14 cellular contexts compared by ENCODE assay signal in genomic region chr18:79971211-79971952, GRCh38.
DNase-seq lines count a peak whose midpoint lies in the region; ATAC-seq and TF ChIP-seq lines count a peak whose summit lies in the region.
"Had no signal": no experiment of that assay in that cellular context is flagged by ENCODE, and none has a peak within 500 bp of the region (broad histone marks: within the 10 kb centered on the region; RNA-seq: fewer than 3 reads in every experiment).

No MANE protein-coding gene starts in this region.

- no peaks in the 10 kb centered on the region for H3K9me3 Mint-ChIP-seq in stimulated activated naive CD8-positive, alpha-beta T cell treated with anti-CD3 and anti-CD28 coated beads, Interleukin-15, Interleukin-2, amounts not matched to agents 100 ng/mL and 50 ng/mL, for 24 hours
- no peaks in the 10 kb centered on the region for H3K9me3 Mint-ChIP-seq in memory B cell
- H3K9me3 Mint-ChIP-seq in stimulated activated naive CD8-positive, alpha-beta T cell treated with anti-CD3 and anti-CD28 coated beads, Interleukin-15, amount 100 ng/mL, for 72 hours, result no peaks in the 10 kb centered on the region
- H3K9me3 Mint-ChIP-seq: CD4-positive, alpha-beta T cell had no signal

- TF ChIP-seq CTCF in VCaP (conservative IDR thresholded peaks at IDR 0.05), result no peak

- ATAC-seq in stimulated activated naive CD8-positive, alpha-beta T cell treated with anti-CD3 and anti-CD28 coated beads, Interleukin-15, Interleukin-2, amounts not matched to agents 100 U/mL and 50 U/mL, for 24 hours, result no peak
- no peak for ATAC-seq in memory B cell (ENCODE audit: low read depth)
- no peak for ATAC-seq in stimulated activated naive CD8-positive, alpha-beta T cell treated with anti-CD3 and anti-CD28 coated beads, Interleukin-15, amount 100 ng/mL, for 72 hours

- peaks cover 56% of the 10 kb centered on the region for H3K36me3 Mint-ChIP-seq in stimulated activated naive CD8-positive, alpha-beta T cell treated with anti-CD3 and anti-CD28 coated beads, Interleukin-15, Interleukin-2, amounts not matched to agents 100 ng/mL and 50 ng/mL, for 24 hours (ENCODE audit: low read depth)
- peaks cover 29% of the 10 kb centered on the region for H3K36me3 Mint-ChIP-seq in memory B cell

- H3K4me3 Mint-ChIP-seq in stimulated activated naive CD8-positive, alpha-beta T cell treated with anti-CD3 and anti-CD28 coated beads, Interleukin-15, Interleukin-2, amounts not matched to agents 100 ng/mL and 50 ng/mL, for 24 hours, result no peak overlapping the region
- H3K4me3 Mint-ChIP-seq in memory B cell, result no peak overlapping the region
- no peak overlapping the region for H3K4me3 Mint-ChIP-seq in stimulated activated naive CD8-positive, alpha-beta T cell treated with anti-CD3 and anti-CD28 coated beads, Interleukin-15, amount 100 ng/mL, for 72 hours
- H3K4me3 Mint-ChIP-seq: B cell; CD4-positive, alpha-beta T cell had no signal

- H3K27ac Mint-ChIP-seq in stimulated activated naive CD8-positive, alpha-beta T cell treated with anti-CD3 and anti-CD28 coated beads, Interleukin-15, Interleukin-2, amounts not matched to agents 100 ng/mL and 50 ng/mL, for 24 hours, result peak overlapping the region; percentile 24
- H3K27ac Mint-ChIP-seq in memory B cell, result peak overlapping the region; percentile 41
- H3K27ac Mint-ChIP-seq in stimulated activated naive CD8-positive, alpha-beta T cell treated with anti-CD3 and anti-CD28 coated beads, Interleukin-15, amount 100 ng/mL, for 72 hours, result peak overlapping the region; percentile 14 to 45
- H3K27ac Mint-ChIP-seq: B cell; CD4-positive, alpha-beta T cell had no signal

- no peaks in the 10 kb centered on the region for H3K27me3 Mint-ChIP-seq in stimulated activated naive CD8-positive, alpha-beta T cell treated with anti-CD3 and anti-CD28 coated beads, Interleukin-15, Interleukin-2, amounts not matched to agents 100 ng/mL and 50 ng/mL, for 24 hours
- no peaks in the 10 kb centered on the region for H3K27me3 Mint-ChIP-seq in memory B cell
- H3K27me3 Mint-ChIP-seq in stimulated activated naive CD8-positive, alpha-beta T cell treated with anti-CD3 and anti-CD28 coated beads, Interleukin-15, amount 100 ng/mL, for 72 hours, result no peaks in the 10 kb centered on the region
- H3K27me3 Mint-ChIP-seq: B cell; CD4-positive, alpha-beta T cell had no signal

- H3K4me1 Mint-ChIP-seq in stimulated activated naive CD8-positive, alpha-beta T cell treated with anti-CD3 and anti-CD28 coated beads, Interleukin-15, Interleukin-2, amounts not matched to agents 100 ng/mL and 50 ng/mL, for 24 hours (ENCODE audit: low read depth), result peaks cover 7% of the 10 kb centered on the region
- peaks cover 3% of the 10 kb centered on the region for H3K4me1 Mint-ChIP-seq in memory B cell
- H3K4me1 Mint-ChIP-seq in stimulated activated naive CD8-positive, alpha-beta T cell treated with anti-CD3 and anti-CD28 coated beads, Interleukin-15, amount 100 ng/mL, for 72 hours, result peaks cover 12% of the 10 kb centered on the region

- no peak for DNase-seq in stimulated activated naive CD8-positive, alpha-beta T cell treated with anti-CD3 and anti-CD28 coated beads, Interleukin-15, Interleukin-2, amounts not matched to agents 100 U/mL and 50 U/mL, for 24 hours
- DNase-seq in memory B cell (ENCODE audit: low spot score in 2 of 2) (no peak), kidney glomerular epithelial cell (lab: John Stamatoyannopoulos, UW) (no peak), DMS 273 (lab: John Stamatoyannopoulos, UW; ENCODE audit: unreplicated experiment) (no peak)
- no peak for DNase-seq in stimulated activated naive CD8-positive, alpha-beta T cell treated with anti-CD3 and anti-CD28 coated beads, Interleukin-15, amount 100 ng/mL, for 72 hours
- DNase-seq in stimulated activated naive CD4-positive, alpha-beta T cell (lab: John Stamatoyannopoulos, UW), result no peak
- DNase-seq: CD4-positive, alpha-beta T cell; DMS 273 treated with DMSO at 0.1 percent for 48 hours; NCI-H1436 treated with DMSO at 0.1 percent for 48 hours; NCI-H226; Right ventricle myocardium superior had no signal

- H3K27ac ChIP-seq in VCaP, result peak overlapping the region; percentile 64; the same call in 1 of the 2 replicates
